ENCODE assay signal across 7 cellular contexts in the genomic region with DNA sequence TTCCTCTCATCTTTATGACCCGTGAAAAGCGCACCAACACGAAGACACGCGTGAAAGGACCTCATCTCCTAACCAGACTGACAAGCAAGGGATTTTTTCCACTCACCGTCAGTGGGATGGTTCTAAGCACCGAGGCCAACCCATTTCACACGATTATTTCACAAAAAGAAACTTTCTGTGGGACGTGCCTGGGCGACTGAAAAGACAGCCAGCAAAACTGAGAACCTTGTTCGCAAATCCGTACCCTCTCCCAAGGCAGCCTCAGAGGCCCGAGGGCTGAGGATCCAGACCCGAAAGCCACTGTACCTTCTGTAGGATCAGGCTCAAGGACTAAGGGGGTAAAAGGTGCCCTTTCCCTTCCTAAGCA.
DNase-seq lines count a peak whose midpoint lies in the region; ATAC-seq and TF ChIP-seq lines count a peak whose summit lies in the region.
"Not testable (repeated sequence)": the region's sequence is repeated elsewhere in the genome, so short reads cannot be mapped to it uniquely, and the experiment has no call there.

No MANE protein-coding gene starts in this region.

- not testable (repeated sequence) for H3K4me3 ChIP-seq in DND-41 (ENCODE audit: low read depth in 1 of 2, low read length in 2 of 2); PC-9; heart left ventricle; naive thymus-derived CD4-positive, alpha-beta T cell (ENCODE audit: low read length); skin epidermis

- H3K4me1 ChIP-seq in DND-41 (ENCODE audit: insufficient read depth, low read length): peaks cover 66% of the 10 kb centered on the region
- peaks cover 63% of the 10 kb centered on the region for H3K4me1 ChIP-seq in PC-9 (replicated peaks; ENCODE audit: insufficient read depth)
- peaks cover 30 to 95% (median 74%) of the 10 kb centered on the region in 12 donors for H3K4me1 ChIP-seq in heart left ventricle
- H3K4me1 ChIP-seq in naive thymus-derived CD4-positive, alpha-beta T cell (ENCODE audit: control insufficient read depth in 2 of 2, insufficient read depth in 2 of 2, low read length in 2 of 2): not testable (repeated sequence)

- POLR2A ChIA-PET in PC-9 (lab: Charles Lee; ENCODE audit: unreplicated experiment); MCF 10A (lab: Yijun Ruan, JAX); naive thymus-derived CD4-positive, alpha-beta T cell (lab: Charles Lee): not testable (repeated sequence)

- H3F3A ChIP-seq in PC-9 (ENCODE audit: insufficient read depth, low read depth): peaks cover 39% of the 10 kb centered on the region

- peak overlapping the region; percentile 36; the same call in 1 of the 2 replicates for H3K4me2 ChIP-seq in DND-41 (ENCODE audit: insufficient read depth, low read length)
- peak overlapping the region; percentile 29; the same call in 1 of the 2 replicates for H3K4me2 ChIP-seq in PC-9

- not testable (repeated sequence) for ATAC-seq in DND-41 (ENCODE audit: insufficient read depth, low read depth); activated CD8-positive, alpha-beta memory T cell treated with anti-CD3 and anti-CD28 coated beads, Interleukin-2, amount 10 ng/mL, durations not matched to agents 7 days and 5 days; heart left ventricle; naive thymus-derived CD4-positive, alpha-beta T cell

- CTCF ChIA-PET in PC-9 (lab: Charles Lee); activated CD8-positive, alpha-beta memory T cell treated with anti-CD3 and anti-CD28 coated beads, Interleukin-2, amount 10 ng/mL, durations not matched to agents 7 days and 5 days (lab: Charles Lee); MCF 10A (lab: Yijun Ruan, JAX); naive thymus-derived CD4-positive, alpha-beta T cell (lab: Charles Lee): not testable (repeated sequence)

- not testable (repeated sequence) for BruUV-seq in PC-9 (replicated peaks; lab: Mats Ljungman, UMichigan); MCF 10A (replicated peaks; lab: Mats Ljungman, UMichigan)

- 58 to 80% (median 69%) methylated on average over 14 of the region's 14 CpGs for WGBS in heart left ventricle, 4 donors

- TF ChIP-seq POLR2A in heart left ventricle (IDR thresholded peaks at IDR 0.05): not testable (repeated sequence)

- peaks cover 55% of the 10 kb centered on the region for H3K36me3 ChIP-seq in DND-41 (ENCODE audit: insufficient read depth, low read length)
- peaks cover 16% of the 10 kb centered on the region for H3K36me3 ChIP-seq in PC-9 (ENCODE audit: low read depth)
- H3K36me3 ChIP-seq in heart left ventricle: peaks cover 0 to 26% (median 0%) of the 10 kb centered on the region in 9 donors
- not testable (repeated sequence) for H3K36me3 ChIP-seq in naive thymus-derived CD4-positive, alpha-beta T cell (ENCODE audit: control insufficient read depth in 2 of 3, insufficient read depth in 3 of 3, low read length in 3 of 3)

- not testable (repeated sequence) for TF ChIP-seq CTCF in DND-41 (IDR thresholded peaks at IDR 0.05; ENCODE audit: borderline replicate concordance, extremely low read depth, low read length, poor library complexity, severe bottlenecking); PC-9 (conservative IDR thresholded peaks at IDR 0.05); MCF 10A (IDR thresholded peaks at IDR 0.05; ENCODE audit: unreplicated experiment); heart left ventricle (IDR thresholded peaks at IDR 0.05)

- peaks cover 65% of the 10 kb centered on the region for H3K4me1 Mint-ChIP-seq in activated CD8-positive, alpha-beta memory T cell treated with anti-CD3 and anti-CD28 coated beads, Interleukin-2, amount 10 ng/mL, durations not matched to agents 7 days and 5 days
- peaks cover 31% of the 10 kb centered on the region for H3K4me1 Mint-ChIP-seq in MCF 10A (ENCODE audit: insufficient read depth, unreplicated experiment)
- peaks cover 55 to 71% (median 61%) of the 10 kb centered on the region in 7 donors for H3K4me1 Mint-ChIP-seq in naive thymus-derived CD4-positive, alpha-beta T cell

- H3K9ac ChIP-seq in DND-41 (ENCODE audit: low read depth, low read length): not testable (repeated sequence)

- H3K9me2 ChIP-seq in PC-9 (ENCODE audit: insufficient read depth): not testable (repeated sequence)

- H2AFZ ChIP-seq in DND-41 (ENCODE audit: low read depth, low read length); PC-9: not testable (repeated sequence)

- not testable (repeated sequence) for H3K27me3 ChIP-seq in DND-41 (ENCODE audit: insufficient read depth, low read length, poor library complexity); PC-9 (ENCODE audit: insufficient read depth, low read depth); heart left ventricle; naive thymus-derived CD4-positive, alpha-beta T cell (ENCODE audit: control insufficient read depth in 2 of 2, insufficient read depth in 2 of 2, low read length in 2 of 2)

- peaks cover 50% of the 10 kb centered on the region for H3K36me3 Mint-ChIP-seq in activated CD8-positive, alpha-beta memory T cell treated with anti-CD3 and anti-CD28 coated beads, Interleukin-2, amount 10 ng/mL, durations not matched to agents 7 days and 5 days
- peaks cover 59% of the 10 kb centered on the region for H3K36me3 Mint-ChIP-seq in MCF 10A (ENCODE audit: insufficient read depth, unreplicated experiment)
- H3K36me3 Mint-ChIP-seq in naive thymus-derived CD4-positive, alpha-beta T cell: peaks cover 0 to 17% (median 0%) of the 10 kb centered on the region in 5 donors

- intact Hi-C loops in PC-9 (cut with micrococcal nuclease; ENCODE audit: unreplicated experiment); MCF 10A (cut with micrococcal nuclease); heart left ventricle (cut with DNase I); naive thymus-derived CD4-positive, alpha-beta T cell (cut with micrococcal nuclease): not testable (repeated sequence)

- H3K79me2 ChIP-seq in DND-41 (ENCODE audit: insufficient read depth, low read length): peaks cover 94% of the 10 kb centered on the region
- H3K79me2 ChIP-seq in PC-9 (ENCODE audit: low read depth): peaks cover 98% of the 10 kb centered on the region

- not testable (repeated sequence) for H3K9me3 Mint-ChIP-seq in activated CD8-positive, alpha-beta memory T cell treated with anti-CD3 and anti-CD28 coated beads, Interleukin-2, amount 10 ng/mL, durations not matched to agents 7 days and 5 days (ENCODE audit: low read depth); MCF 10A (ENCODE audit: unreplicated experiment); naive thymus-derived CD4-positive, alpha-beta T cell

- H3K27me3 Mint-ChIP-seq in activated CD8-positive, alpha-beta memory T cell treated with anti-CD3 and anti-CD28 coated beads, Interleukin-2, amount 10 ng/mL, durations not matched to agents 7 days and 5 days; MCF 10A (ENCODE audit: insufficient read depth, unreplicated experiment); naive thymus-derived CD4-positive, alpha-beta T cell: not testable (repeated sequence)

- peak overlapping the region; percentile 68 for H3K27ac Mint-ChIP-seq in activated CD8-positive, alpha-beta memory T cell treated with anti-CD3 and anti-CD28 coated beads, Interleukin-2, amount 10 ng/mL, durations not matched to agents 7 days and 5 days
- H3K27ac Mint-ChIP-seq in MCF 10A (ENCODE audit: low read depth, unreplicated experiment): peak overlapping the region; percentile 51
- H3K27ac Mint-ChIP-seq in naive thymus-derived CD4-positive, alpha-beta T cell: peak overlapping the region in 6 of 9 donors; percentile 6 to 72 (median 60)

- not testable (repeated sequence) for H3K27ac ChIP-seq in DND-41 (ENCODE audit: low read length); PC-9; naive thymus-derived CD4-positive, alpha-beta T cell (ENCODE audit: low read depth, low read length)
- peak overlapping the region; percentile 43 to 87 (median 80) for H3K27ac ChIP-seq in heart left ventricle
- peak overlapping the region in 13 of 21 experiments; percentile 4 to 80 (median 58) for H3K27ac ChIP-seq in skin epidermis

- peaks cover 78% of the 10 kb centered on the region for H4K20me1 ChIP-seq in DND-41 (ENCODE audit: insufficient read depth, low read length)
- peaks cover 73% of the 10 kb centered on the region for H4K20me1 ChIP-seq in PC-9 (ENCODE audit: insufficient read depth)

- H3K9me3 ChIP-seq in DND-41 (ENCODE audit: insufficient read depth, low read length, severe bottlenecking); PC-9 (ENCODE audit: insufficient read depth, low read depth); heart left ventricle; naive thymus-derived CD4-positive, alpha-beta T cell (ENCODE audit: control insufficient read depth in 2 of 3, low read length in 3 of 3): not testable (repeated sequence)

- peak overlapping the region; percentile 22 for H3K4me3 Mint-ChIP-seq in activated CD8-positive, alpha-beta memory T cell treated with anti-CD3 and anti-CD28 coated beads, Interleukin-2, amount 10 ng/mL, durations not matched to agents 7 days and 5 days
- not testable (repeated sequence) for H3K4me3 Mint-ChIP-seq in MCF 10A (ENCODE audit: unreplicated experiment)
- peak overlapping the region in 1 of 10 donors; percentile 23 for H3K4me3 Mint-ChIP-seq in naive thymus-derived CD4-positive, alpha-beta T cell

- not testable (repeated sequence) for DNase-seq in DND-41; PC-9; MCF 10A (ENCODE audit: unreplicated experiment); naive thymus-derived CD4-positive, alpha-beta T cell
- DNase-seq in activated CD8-positive, alpha-beta memory T cell treated with anti-CD3 and anti-CD28 coated beads, Interleukin-2, amount 10 ng/mL, durations not matched to agents 7 days and 5 days: peak; percentile 39
- DNase-seq in heart left ventricle: peak in 1 of 5 donors; percentile 13
